ENCODE assay signal across 14 cellular contexts in genomic region chr19:41750248-41751134, GRCh38. TPM values are rescaled to one million over a fixed set of nuclear protein-coding genes. Genes with fewer than 3 reads are reported as not detected.
"Had no signal": no experiment of that assay in that cellular context is flagged by ENCODE, and none has a peak within 500 bp of the region (broad histone marks: within the 10 kb centered on the region; RNA-seq: fewer than 3 reads in every experiment).

No MANE protein-coding gene starts in this region.

RNA-seq across cellular contexts. Expression of gene CEACAM6, which starts 4.8 kb away (rescaled TPM):
- total RNA-seq: activated CD4-positive, alpha-beta memory T cell treated with anti-CD3 and anti-CD28 coated beads for 36 hours; activated CD4-positive, alpha-beta T cell treated with anti-CD3 and anti-CD28 coated beads for 36 hours; activated CD8-positive, alpha-beta memory T cell treated with anti-CD3 and anti-CD28 coated beads, Interleukin-2, amount 10 ng/mL, durations not matched to agents 7 days and 5 days; activated naive CD4-positive, alpha-beta T cell treated with anti-CD3 and anti-CD28 coated beads for 36 hours; activated T-helper 2 cell treated with anti-CD3 and anti-CD28 coated beads, Interferon-gamma antibody, Interleukin-2, Interleukin-4, amounts not matched to agents 10 μg/mL and 5 μg/mL and 100 μg/mL, durations not matched to agents 14 hours and 24 hours and 36 hours; chondrocyte; dermis microvascular lymphatic vessel endothelial cell; occipital lobe; smooth muscle cell; T-helper 17 cell had no signal

RNA-seq across cellular contexts. Expression of gene CEACAM5, which starts 42.1 kb away (rescaled TPM):
- total RNA-seq: activated CD4-positive, alpha-beta memory T cell treated with anti-CD3 and anti-CD28 coated beads for 36 hours; activated CD4-positive, alpha-beta T cell treated with anti-CD3 and anti-CD28 coated beads for 36 hours; activated CD8-positive, alpha-beta memory T cell treated with anti-CD3 and anti-CD28 coated beads, Interleukin-2, amount 10 ng/mL, durations not matched to agents 7 days and 5 days; activated naive CD4-positive, alpha-beta T cell treated with anti-CD3 and anti-CD28 coated beads for 36 hours; activated T-helper 2 cell treated with anti-CD3 and anti-CD28 coated beads, Interferon-gamma antibody, Interleukin-2, Interleukin-4, amounts not matched to agents 10 μg/mL and 5 μg/mL and 100 μg/mL, durations not matched to agents 14 hours and 24 hours and 36 hours; chondrocyte; dermis microvascular lymphatic vessel endothelial cell; occipital lobe; progenitor cell of endocrine pancreas; right lobe of liver; smooth muscle cell; T-helper 17 cell had no signal

RNA-seq across cellular contexts. Expression of gene CEACAM3, which starts 45.9 kb away (rescaled TPM):
- total RNA-seq: activated CD4-positive, alpha-beta memory T cell treated with anti-CD3 and anti-CD28 coated beads for 36 hours; activated CD4-positive, alpha-beta T cell treated with anti-CD3 and anti-CD28 coated beads for 36 hours; activated CD8-positive, alpha-beta memory T cell treated with anti-CD3 and anti-CD28 coated beads, Interleukin-2, amount 10 ng/mL, durations not matched to agents 7 days and 5 days; activated naive CD4-positive, alpha-beta T cell treated with anti-CD3 and anti-CD28 coated beads for 36 hours; activated T-helper 2 cell treated with anti-CD3 and anti-CD28 coated beads, Interferon-gamma antibody, Interleukin-2, Interleukin-4, amounts not matched to agents 10 μg/mL and 5 μg/mL and 100 μg/mL, durations not matched to agents 14 hours and 24 hours and 36 hours; chondrocyte; dermis microvascular lymphatic vessel endothelial cell; hepatocyte; occipital lobe; progenitor cell of endocrine pancreas; smooth muscle cell; ureter had no signal
